In the genomic region with DNA sequence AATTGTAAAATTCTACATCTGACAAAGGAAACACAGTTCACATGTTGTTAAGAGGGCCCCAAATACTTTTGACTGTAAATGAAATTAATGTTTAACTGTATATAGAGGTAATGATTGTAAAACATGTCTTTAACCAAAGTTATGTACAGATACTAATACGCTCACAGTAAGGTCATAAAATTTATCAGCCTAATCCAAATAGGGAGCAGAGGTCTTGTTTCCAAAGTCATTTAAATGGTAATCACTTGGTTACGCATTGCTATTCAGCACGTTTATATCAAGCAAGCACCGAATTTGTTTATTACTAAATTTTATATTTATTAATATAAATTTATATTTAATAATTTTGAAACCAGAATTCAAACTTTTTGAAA, we compare ENCODE assay signal across 17 cellular contexts. TPM values are rescaled to one million over a fixed set of nuclear protein-coding genes. Genes with fewer than 3 reads are reported as not detected.
A peak's percentile ranks its signal among the peaks of the same experiment; 100 is the strongest.
DNase-seq lines count a peak whose midpoint lies in the region; ATAC-seq and TF ChIP-seq lines count a peak whose summit lies in the region.
"Had no signal": no experiment of that assay in that cellular context is flagged by ENCODE, and none has a peak within 500 bp of the region (broad histone marks: within the 10 kb centered on the region; RNA-seq: fewer than 3 reads in every experiment).

No MANE protein-coding gene starts in this region.

- no peaks in the 10 kb centered on the region for H3F3A ChIP-seq in GM23248 (ENCODE audit: insufficient read depth)

- TF ChIP-seq CTCF in BE2C (IDR thresholded peaks at IDR 0.05; ENCODE audit: low read depth, low read length), result no peak
- TF ChIP-seq CTCF in nephron progenitor cell (IDR thresholded peaks at IDR 0.05), result no peak
- TF ChIP-seq CTCF in GM10248 (IDR thresholded peaks at IDR 0.05; ENCODE audit: control extremely low read depth, extremely low read depth, low read depth, missing control alignments), result no peak

- peak overlapping the region; percentile 90 for H3K4me3 Mint-ChIP-seq in nephron progenitor cell
- H3K4me3 Mint-ChIP-seq: activated naive CD8-positive, alpha-beta T cell treated with anti-CD3 and anti-CD28 coated beads for 36 hours; activated T-helper 17 cell treated with anti-CD3 and anti-CD28 coated beads, Interleukin-2, amount 50 U/mL, for 72 hours; CD8-positive, alpha-beta T cell had no signal

- POLR2A ChIA-PET in GM10248 (lab: Yijun Ruan, JAX), result no interaction called here

- H3K27ac ChIP-seq in duodenal mucosa (ENCODE audit: low read depth, low read length) (peak overlapping the region; percentile 11), GM23248 (no peak overlapping the region)
- H3K27ac ChIP-seq: thyroid gland had no signal

- H3K9ac ChIP-seq in duodenal mucosa (ENCODE audit: low read depth in 1 of 2, low read length in 2 of 2), result no peak overlapping the region
- H3K9ac ChIP-seq in GM23248, result no peak overlapping the region

- no peaks in the 10 kb centered on the region for H3K9me2 ChIP-seq in GM23248 (ENCODE audit: insufficient read depth)

- peaks cover 12% of the 10 kb centered on the region for H3K4me1 Mint-ChIP-seq in nephron progenitor cell
- H3K4me1 Mint-ChIP-seq: activated naive CD8-positive, alpha-beta T cell treated with anti-CD3 and anti-CD28 coated beads for 36 hours had no signal

- no peaks in the 10 kb centered on the region for H3K79me2 ChIP-seq in GM23248 (ENCODE audit: insufficient read depth)

- in situ Hi-C loops in GM23248 (cut with MboI), result loop anchor here (25.0 kb wide), 1 partner anchor 666 kb away; a partner anchor contains a TSS

- H4K20me1 ChIP-seq in GM23248 (ENCODE audit: insufficient read depth), result no peaks in the 10 kb centered on the region

- H3K36me3 Mint-ChIP-seq in nephron progenitor cell (ENCODE audit: low read depth), result no peaks in the 10 kb centered on the region
- H3K36me3 Mint-ChIP-seq: CD8-positive, alpha-beta T cell; naive B cell had no signal

- H3K4me3 ChIP-seq in BE2C (ENCODE audit: low read depth, low read length) (peak overlapping the region; percentile 86), duodenal mucosa (ENCODE audit: low read depth in 1 of 2, low read length in 2 of 2) (peak overlapping the region; percentile 75 to 93), GM23248 (no peak overlapping the region)
- H3K4me3 ChIP-seq: thyroid gland had no signal

- H3K36me3 ChIP-seq in BE2C (peaks cover 4% of the 10 kb centered on the region), duodenal mucosa (ENCODE audit: control insufficient read depth in 1 of 2, insufficient read depth in 2 of 2, low read length in 2 of 2) (no peaks in the 10 kb centered on the region), GM23248 (ENCODE audit: low read depth) (no peaks in the 10 kb centered on the region)
- H3K36me3 ChIP-seq: thyroid gland had no signal

- H3K27me3 Mint-ChIP-seq in nephron progenitor cell (ENCODE audit: low read depth, poor library complexity), result peaks cover 59% of the 10 kb centered on the region

- no peak for ATAC-seq in GM19023 (IDR thresholded peaks at IDR 0.05; ENCODE audit: unreplicated experiment)
- ATAC-seq: activated T-helper 17 cell treated with anti-CD3 and anti-CD28 coated beads, Interleukin-2, amount 50 U/mL, for 72 hours; CD8-positive, alpha-beta T cell had no signal

- H3K4me2 ChIP-seq in GM23248 (ENCODE audit: unreplicated experiment), result no peak overlapping the region

- no peaks in the 10 kb centered on the region for H3K9me3 Mint-ChIP-seq in nephron progenitor cell

- H2AFZ ChIP-seq in GM23248, result no peak overlapping the region

- CTCF ChIA-PET in GM10248 (lab: Yijun Ruan, JAX), result interaction anchor here (3.6 kb wide), 1 partner anchor 226 kb away, joined by 15 read pairs; no protein-coding TSS in a partner anchor

- DNase-seq in BE2C, result no peak
- DNase-seq in NCI-H69 (lab: John Stamatoyannopoulos, UW), result peak; percentile 38
- no peak for DNase-seq in nephron progenitor cell
- DNase-seq in GM23248, result no peak
- no peak for DNase-seq in GM10248 (ENCODE audit: extremely low spot score)
- no peak for DNase-seq in NOMO-1 treated with DMSO at 0.1 percent for 48 hours (lab: John Stamatoyannopoulos, UW; ENCODE audit: unreplicated experiment)
- DNase-seq: activated CD4-positive, alpha-beta T cell treated with anti-CD3 and anti-CD28 coated beads for 4 hours; activated naive CD8-positive, alpha-beta T cell treated with anti-CD3 and anti-CD28 coated beads for 36 hours; CD8-positive, alpha-beta T cell; naive B cell; stimulated activated CD4-positive, alpha-beta T cell treated with anti-CD3 and anti-CD28 coated beads, Interleukin-2, amount 100 ng/mL, for 24 hours; stimulated activated naive CD4-positive, alpha-beta T cell had no signal

- no peaks in the 10 kb centered on the region for H3K4me1 ChIP-seq in BE2C
- peaks cover 0 to 15% of the 10 kb centered on the region in 2 donors for H3K4me1 ChIP-seq in duodenal mucosa (ENCODE audit: control insufficient read depth in 1 of 2, insufficient read depth in 2 of 2, low read length in 2 of 2)
- no peaks in the 10 kb centered on the region for H3K4me1 ChIP-seq in GM23248 (ENCODE audit: insufficient read depth)

- H3K9me3 ChIP-seq in BE2C (no peaks in the 10 kb centered on the region), duodenal mucosa (ENCODE audit: control insufficient read depth in 1 of 2, low read length in 2 of 2) (no peaks in the 10 kb centered on the region), GM23248 (ENCODE audit: low read depth) (no peaks in the 10 kb centered on the region)
- H3K9me3 ChIP-seq: thyroid gland had no signal

- H3K27me3 ChIP-seq in BE2C (no peaks in the 10 kb centered on the region), duodenal mucosa (ENCODE audit: control insufficient read depth in 1 of 2, insufficient read depth in 2 of 2, low read length in 2 of 2) (peaks cover 0 to 3% of the 10 kb centered on the region in 2 donors), GM23248 (replicated peaks; ENCODE audit: insufficient read depth) (peaks cover 22% of the 10 kb centered on the region)

- 84 to 86% methylated on average over 4 of the region's 4 CpGs for WGBS in GM23248 (ENCODE audit: low coverage in 1 of 2, low lambda C conversion rate in 2 of 2, missing lambda C conversion rate in 2 of 2), 2 experiments

- no peak overlapping the region for H3K27ac Mint-ChIP-seq in nephron progenitor cell
- H3K27ac Mint-ChIP-seq: activated naive CD8-positive, alpha-beta T cell treated with anti-CD3 and anti-CD28 coated beads for 36 hours; activated T-helper 17 cell treated with anti-CD3 and anti-CD28 coated beads, Interleukin-2, amount 50 U/mL, for 72 hours; CD8-positive, alpha-beta T cell; naive B cell had no signal

RNA-seq across cellular contexts. Expression of a gene that starts 1.4 kb away (rescaled TPM):
- 90.0 TPM for polyA plus RNA-seq in BE2C (2012; ENCODE audit: insufficient read depth, insufficient read length, low read depth)
- total RNA-seq in GM23248 (2014; rRNA removed; shearing (Covaris generic)), result not detected in 2 replicates
- polyA plus RNA-seq in GM23248 (2016; fragmentation: Nextera tagmentation; extraction: Ambion mirVana), result not detected in 2 replicates
- total RNA-seq: activated naive CD8-positive, alpha-beta T cell treated with anti-CD3 and anti-CD28 coated beads for 36 hours; activated T-helper 17 cell treated with anti-CD3 and anti-CD28 coated beads, Interleukin-2, amount 50 U/mL, for 72 hours; CD8-positive, alpha-beta T cell; Daoy had no signal
